Comparison of ENCODE assay signal across 2 cellular contexts in the genomic region with DNA sequence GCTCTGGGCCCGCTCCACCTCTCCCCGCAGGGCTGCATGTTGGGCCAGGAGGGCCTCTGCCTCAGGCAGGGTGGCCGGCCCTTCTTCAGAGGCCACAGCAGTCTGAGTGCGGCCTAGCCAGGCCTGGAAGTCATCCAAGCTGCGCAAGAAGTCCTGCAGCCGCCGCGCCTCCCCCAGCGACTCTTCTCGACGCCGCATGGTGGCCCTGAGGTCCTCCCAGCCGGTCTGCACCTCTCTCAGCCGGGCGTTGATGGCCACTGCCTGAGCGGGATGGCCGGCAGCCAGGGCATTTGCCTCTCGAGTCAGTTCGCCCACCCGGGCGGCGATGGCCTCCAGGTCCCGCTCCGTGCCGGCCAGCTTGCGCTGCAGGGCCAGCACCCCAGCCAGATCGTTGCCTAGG.
TF ChIP-seq lines count a peak whose summit lies in the region.

No MANE protein-coding gene starts in this region.

TF ChIP-seq in HepG2, 621 proteins besides CTCF, POLR2A, EP300 and RAD21:
- no peak for TF ChIP-seq BRCA1 (CRISPR knock-in tag; IDR thresholded peaks at IDR 0.05)
- TF ChIP-seq, protein P1, sequence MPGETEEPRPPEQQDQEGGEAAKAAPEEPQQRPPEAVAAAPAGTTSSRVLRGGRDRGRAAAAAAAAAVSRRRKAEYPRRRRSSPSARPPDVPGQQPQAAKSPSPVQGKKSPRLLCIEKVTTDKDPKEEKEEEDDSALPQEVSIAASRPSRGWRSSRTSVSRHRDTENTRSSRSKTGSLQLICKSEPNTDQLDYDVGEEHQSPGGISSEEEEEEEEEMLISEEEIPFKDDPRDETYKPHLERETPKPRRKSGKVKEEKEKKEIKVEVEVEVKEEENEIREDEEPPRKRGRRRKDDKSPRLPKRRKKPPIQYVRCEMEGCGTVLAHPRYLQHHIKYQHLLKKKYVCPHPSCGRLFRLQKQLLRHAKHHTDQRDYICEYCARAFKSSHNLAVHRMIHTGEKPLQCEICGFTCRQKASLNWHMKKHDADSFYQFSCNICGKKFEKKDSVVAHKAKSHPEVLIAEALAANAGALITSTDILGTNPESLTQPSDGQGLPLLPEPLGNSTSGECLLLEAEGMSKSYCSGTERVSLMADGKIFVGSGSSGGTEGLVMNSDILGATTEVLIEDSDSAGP (CRISPR knock-in tag; IDR thresholded peaks at IDR 0.05; ENCODE audit: borderline replicate concordance) = 0 out of 2 replicates have a peak, but pooled peaks have one; percentile 19

TF ChIP-seq in endothelial cell of umbilical vein, 7 proteins besides CTCF, POLR2A, EP300 and RAD21:
- TF ChIP-seq EZH2 (IDR thresholded peaks at IDR 0.05; ENCODE audit: borderline replicate concordance, low read depth, low read length, severe bottlenecking) (no peak), JUN (IDR thresholded peaks at IDR 0.05; ENCODE audit: borderline replicate concordance, insufficient read depth, insufficient read length, low read depth) (no peak), POLR2AphosphoS5 (IDR thresholded peaks at IDR 0.05; ENCODE audit: insufficient read depth, low read depth, low read length) (no peak), FOS (IDR thresholded peaks at IDR 0.05; ENCODE audit: borderline replicate concordance, insufficient read depth, low read length) (no peak), GATA2 (IDR thresholded peaks at IDR 0.05; ENCODE audit: insufficient read depth, insufficient read length, low read depth, low read length) (no peak), MYC (IDR thresholded peaks at IDR 0.05; ENCODE audit: low read depth, low read length) (no peak), MAX (IDR thresholded peaks at IDR 0.05; ENCODE audit: insufficient read depth, insufficient read length) (no peak)
